ENCODE assay signal across 17 cellular contexts in genomic region chr3:29026959-29027358, GRCh38.
DNase-seq lines count a peak whose midpoint lies in the region; ATAC-seq and TF ChIP-seq lines count a peak whose summit lies in the region.
"Had no signal": no experiment of that assay in that cellular context is flagged by ENCODE, and none has a peak within 500 bp of the region (broad histone marks: within the 10 kb centered on the region; RNA-seq: fewer than 3 reads in every experiment).

No MANE protein-coding gene starts in this region.

- H3K36me3 ChIP-seq in fibroblast of lung (ENCODE audit: control insufficient read depth, insufficient read depth, low read length): no peaks in the 10 kb centered on the region
- H3K36me3 ChIP-seq: SJSA1, upper lobe of right lung had no signal

- no peaks in the 10 kb centered on the region for H3K79me2 ChIP-seq in fibroblast of lung (ENCODE audit: control insufficient read depth, insufficient read depth, low read length)

- H3K27ac ChIP-seq in fibroblast of lung (ENCODE audit: insufficient read depth, low read length): no peak overlapping the region
- H3K27ac ChIP-seq: KMS-11, SJSA1, upper lobe of right lung had no signal

- no peaks in the 10 kb centered on the region for H4K20me1 ChIP-seq in fibroblast of lung (ENCODE audit: control insufficient read depth, extremely low read depth, insufficient read depth, low read length)

- H3K9ac ChIP-seq in fibroblast of lung (ENCODE audit: insufficient read depth, low read length): no peak overlapping the region
- H3K9ac ChIP-seq: KMS-11 had no signal

- H3K4me2 ChIP-seq in fibroblast of lung (ENCODE audit: extremely low read depth, insufficient read depth, low read length): no peak overlapping the region
- H3K4me2 ChIP-seq: KMS-11 had no signal

- ATAC-seq in HG02759 (IDR thresholded peaks at IDR 0.05; ENCODE audit: unreplicated experiment) (peak; percentile 37), HG03460 (IDR thresholded peaks at IDR 0.05; ENCODE audit: unreplicated experiment) (no peak), GM18519 (IDR thresholded peaks at IDR 0.05; ENCODE audit: low FRiP score, unreplicated experiment) (no peak)
- ATAC-seq: naive thymus-derived CD4-positive, alpha-beta T cell; upper lobe of right lung had no signal

- H3K4me1 ChIP-seq in fibroblast of lung (ENCODE audit: control insufficient read depth, extremely low read depth, insufficient read depth, low read length): no peaks in the 10 kb centered on the region
- H3K4me1 ChIP-seq: upper lobe of right lung had no signal

- TF ChIP-seq CTCF in fibroblast of lung (conservative IDR thresholded peaks at IDR 0.05 in 1 of 2, IDR thresholded peaks at IDR 0.05 in 1 of 2; ENCODE audit: low read depth in 1 of 2, low read length in 2 of 2): no peak

- no peaks in the 10 kb centered on the region for H3K9me3 ChIP-seq in fibroblast of lung (ENCODE audit: control insufficient read depth, insufficient read depth, low read depth, low read length)
- H3K9me3 ChIP-seq: SJSA1, upper lobe of right lung had no signal

- no peak overlapping the region for H3K4me3 ChIP-seq in fibroblast of lung (replicated peaks in 1 of 4; ENCODE audit: control extremely low read depth in 1 of 4, insufficient read depth in 1 of 4, low read depth in 3 of 4, low read length in 4 of 4)
- H3K4me3 ChIP-seq: SJSA1, upper lobe of right lung had no signal

- peak; percentile 4 for DNase-seq in ELR (ENCODE audit: low read depth)
- peak; percentile 2 for DNase-seq in MV-4-11 (lab: John Stamatoyannopoulos, UW)
- DNase-seq in fibroblast of lung (ENCODE audit: low read depth in 2 of 2): peak; percentile 10 to 40
- DNase-seq in activated CD4-positive, alpha-beta T cell treated with anti-CD3 and anti-CD28 coated beads, Interleukin-2, amount 50 U/mL, for 48 hours: no peak
- DNase-seq in KBM-7: no peak
- DNase-seq: GDM1; naive thymus-derived CD4-positive, alpha-beta T cell; NCI-H146; posterior cingulate gyrus; stimulated activated CD4-positive, alpha-beta T cell treated with anti-CD3 and anti-CD28 coated beads, Interleukin-12 subunit alpha, Interleukin-12 subunit beta, amount 100 ng/mL, for 4 hours; T-helper 9 cell; upper lobe of right lung had no signal

- in situ Hi-C loops in KBM-7 (cut with MboI; ENCODE audit: low pct_unique_long_range_greater_than_20kb, low sequenced_read_pairs): no loop called here

- H3K27me3 ChIP-seq in fibroblast of lung (ENCODE audit: control insufficient read depth, insufficient read depth, low read length): no peaks in the 10 kb centered on the region
- H3K27me3 ChIP-seq: SJSA1, upper lobe of right lung had no signal

- H2AFZ ChIP-seq in fibroblast of lung (ENCODE audit: low read length): no peak overlapping the region

Comparison
In these comparisons a context has a peak if more than half of its experiments do, and no peak if none do; other contexts are left out.
1. DNase-seq: peak in ELR (single experiment), MV-4-11 (single experiment) and fibroblast of lung (2 of 2); none in activated CD4-positive, alpha-beta T cell treated with anti-CD3 and anti-CD28 coated beads, Interleukin-2, amount 50 U/mL, for 48 hours (0 of 2) and KBM-7 (single experiment).